10 cellular contexts compared by ENCODE assay signal in the genomic region with DNA sequence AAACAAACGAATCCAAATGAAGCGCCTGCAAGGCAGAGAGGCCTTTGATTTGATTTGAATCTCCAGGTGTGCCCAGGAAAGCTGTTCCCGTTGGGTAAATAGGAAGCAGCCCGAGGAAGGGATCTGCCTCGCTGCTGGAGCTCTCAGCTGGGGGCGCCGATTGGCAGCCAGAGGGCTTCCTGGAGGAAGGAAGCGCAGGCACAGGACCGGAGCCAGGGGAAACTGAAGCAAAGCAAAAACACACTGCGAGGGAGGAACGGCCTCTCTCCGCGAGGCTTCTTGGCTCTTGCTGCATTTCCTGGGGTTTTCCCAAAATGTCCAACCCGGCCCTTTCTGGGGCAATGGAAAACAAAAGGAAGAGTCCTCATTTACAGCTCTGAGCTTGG.
A peak's percentile ranks its signal among the peaks of the same experiment; 100 is the strongest.
DNase-seq lines count a peak whose midpoint lies in the region; ATAC-seq and TF ChIP-seq lines count a peak whose summit lies in the region.
"Had no signal": no experiment of that assay in that cellular context is flagged by ENCODE, and none has a peak within 500 bp of the region (broad histone marks: within the 10 kb centered on the region; RNA-seq: fewer than 3 reads in every experiment).

No MANE protein-coding gene starts in this region.

- CTCF ChIA-PET in Calu3 (lab: Charles Lee), result interaction anchor here (0.5 to 2.9 kb wide), 14 partner anchors 8 to 772 kb away, joined by 3 to 72 read pairs (median 4); partner anchors contain the start of gene TMEM266

- peaks cover 2% of the 10 kb centered on the region for H3K9me3 Mint-ChIP-seq in nephron progenitor cell
- H3K9me3 Mint-ChIP-seq in Calu3 (ENCODE audit: low read depth, unreplicated experiment), result no peaks in the 10 kb centered on the region

- H3K4me3 Mint-ChIP-seq in nephron progenitor cell (no peak overlapping the region), Calu3 (ENCODE audit: low read depth, unreplicated experiment) (no peak overlapping the region)

- no peaks in the 10 kb centered on the region for H3K36me3 ChIP-seq in mucosa of stomach (ENCODE audit: control insufficient read depth, insufficient read depth, low read length)
- H3K36me3 ChIP-seq: HAP-1 had no signal

- ATAC-seq in GM18502 (IDR thresholded peaks at IDR 0.05; ENCODE audit: poor library complexity, unreplicated experiment), result no peak

- H3K36me3 Mint-ChIP-seq in nephron progenitor cell (ENCODE audit: low read depth) (no peaks in the 10 kb centered on the region), Calu3 (ENCODE audit: insufficient read depth, unreplicated experiment) (no peaks in the 10 kb centered on the region)

- H3K9me3 ChIP-seq in mucosa of stomach (ENCODE audit: control insufficient read depth, low read length), result no peaks in the 10 kb centered on the region
- H3K9me3 ChIP-seq: HAP-1, SK-N-SH had no signal

- BruUV-seq in Calu3 (replicated peaks; lab: Mats Ljungman, UMichigan), result no TSS peak

- peak; percentile 41 for DNase-seq in COR-L47 (lab: John Stamatoyannopoulos, UW)
- peak; percentile 6 for DNase-seq in M059J (ENCODE audit: low read depth)
- peak; percentile 58 for DNase-seq in fibroblast of pulmonary artery (ENCODE audit: low read depth)
- no peak for DNase-seq in NCI-H2029 treated with DMSO at 0.1 percent for 48 hours (lab: John Stamatoyannopoulos, UW)
- no peak for DNase-seq in nephron progenitor cell
- DNase-seq in Calu3, result no peak

- peak overlapping the region; percentile 44 for H3K9ac ChIP-seq in mucosa of stomach (ENCODE audit: low read length)
- H3K9ac ChIP-seq: SK-N-SH had no signal

- H3K27ac Mint-ChIP-seq in nephron progenitor cell, result no peak overlapping the region
- no peak overlapping the region for H3K27ac Mint-ChIP-seq in Calu3 (ENCODE audit: unreplicated experiment)

- peak overlapping the region; percentile 12 for H3K4me3 ChIP-seq in fibroblast of pulmonary artery (replicated peaks; ENCODE audit: low read depth, low read length)
- no peak overlapping the region for H3K4me3 ChIP-seq in mucosa of stomach (ENCODE audit: low read length)
- H3K4me3 ChIP-seq: HAP-1 had no signal

- intact Hi-C loops in Calu3 (cut with micrococcal nuclease; ENCODE audit: unreplicated experiment), result no loop called here

- H3K27me3 ChIP-seq in mucosa of stomach (ENCODE audit: control insufficient read depth, insufficient read depth, low read length), result peaks cover 7% of the 10 kb centered on the region

- TF ChIP-seq CTCF in fibroblast of pulmonary artery (IDR thresholded peaks at IDR 0.05; ENCODE audit: low read length, missing control alignments), result no peak
- no peak for TF ChIP-seq CTCF in nephron progenitor cell (IDR thresholded peaks at IDR 0.05)
- no peak for TF ChIP-seq CTCF in Calu3 (IDR thresholded peaks at IDR 0.05; ENCODE audit: unreplicated experiment)

- H3K27me3 Mint-ChIP-seq in nephron progenitor cell (ENCODE audit: low read depth, poor library complexity) (peaks cover 50% of the 10 kb centered on the region), Calu3 (ENCODE audit: unreplicated experiment) (peaks cover 79% of the 10 kb centered on the region)

- no peaks in the 10 kb centered on the region for H3K4me1 Mint-ChIP-seq in nephron progenitor cell
- no peaks in the 10 kb centered on the region for H3K4me1 Mint-ChIP-seq in Calu3 (ENCODE audit: low read depth, unreplicated experiment)

- peaks cover 10% of the 10 kb centered on the region for H3K4me1 ChIP-seq in mucosa of stomach (ENCODE audit: control insufficient read depth, insufficient read depth, low read length)
- H3K4me1 ChIP-seq: HAP-1 had no signal

Comparison
In these comparisons a context has a peak if more than half of its experiments do, and no peak if none do; other contexts are left out.
1. DNase-seq: peak in COR-L47 (single experiment), M059J (single experiment) and fibroblast of pulmonary artery (single experiment); none in NCI-H2029 treated with DMSO at 0.1 percent for 48 hours (single experiment), nephron progenitor cell (single experiment) and Calu3 (single experiment).